In the genomic region with DNA sequence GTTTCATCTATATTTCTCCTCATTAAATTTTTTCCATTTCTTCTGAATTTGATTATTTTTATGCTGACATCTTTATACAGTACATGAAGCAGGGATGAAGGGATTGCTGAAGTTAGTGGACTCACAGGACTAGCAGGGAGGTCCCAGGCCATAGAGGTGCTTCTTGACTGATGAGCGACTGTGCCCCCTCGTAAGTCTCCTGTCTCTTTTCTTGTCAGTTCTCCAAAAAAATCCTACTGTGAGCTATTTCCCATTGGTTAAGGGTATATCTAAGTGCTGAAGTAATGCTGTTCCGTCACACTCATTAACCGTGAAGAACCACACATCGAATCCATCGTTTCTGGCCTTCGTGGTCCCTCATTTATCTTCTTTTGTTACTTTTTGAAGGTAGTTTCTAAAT, we compare ENCODE assay signal across 30 cellular contexts. TPM values are rescaled to one million over a fixed set of nuclear protein-coding genes. Genes with fewer than 3 reads are reported as not detected.
"Had no signal": no experiment of that assay in that cellular context is flagged by ENCODE, and none has a peak within 500 bp of the region (broad histone marks: within the 10 kb centered on the region; RNA-seq: fewer than 3 reads in every experiment).

No MANE protein-coding gene starts in this region.

- H3K27me3 ChIP-seq: sigmoid colon, testis had no signal

- H3K4me1 ChIP-seq: esophagus squamous epithelium, heart right ventricle, left lung, psoas muscle, sigmoid colon, stomach, testis had no signal

- H3K27ac Mint-ChIP-seq: naive thymus-derived CD8-positive, alpha-beta T cell; nephron progenitor cell; stimulated activated effector memory CD8-positive, alpha-beta T cell treated with anti-CD3 and anti-CD28 coated beads, Interleukin-12 subunit alpha, Interleukin-12 subunit beta, amount 100 ng/mL, for 72 hours; type B pancreatic cell had no signal

- ATAC-seq: heart right ventricle; left cardiac atrium; left lung; naive thymus-derived CD8-positive, alpha-beta T cell; psoas muscle; right cardiac atrium; stimulated activated effector memory CD8-positive, alpha-beta T cell treated with anti-CD3 and anti-CD28 coated beads, Interleukin-12 subunit alpha, Interleukin-12 subunit beta, amount 100 ng/mL, for 72 hours had no signal

- H3K4me1 Mint-ChIP-seq: naive thymus-derived CD8-positive, alpha-beta T cell; stimulated activated effector memory CD8-positive, alpha-beta T cell treated with anti-CD3 and anti-CD28 coated beads, Interleukin-12 subunit alpha, Interleukin-12 subunit beta, amount 100 ng/mL, for 72 hours had no signal

- H3K4me3 ChIP-seq: coronary artery, esophagus squamous epithelium, heart right ventricle, left lung, psoas muscle, sigmoid colon, stomach, testis, tibial artery had no signal

- H3K27ac ChIP-seq: coronary artery, esophagus squamous epithelium, heart right ventricle, left lung, psoas muscle, sigmoid colon, stomach, testis, tibial artery had no signal

- H3K9me3 Mint-ChIP-seq: naive thymus-derived CD8-positive, alpha-beta T cell; nephron progenitor cell; stimulated activated effector memory CD8-positive, alpha-beta T cell treated with anti-CD3 and anti-CD28 coated beads, Interleukin-12 subunit alpha, Interleukin-12 subunit beta, amount 100 ng/mL, for 72 hours; type B pancreatic cell had no signal

- H3K36me3 ChIP-seq: esophagus squamous epithelium, heart right ventricle, left lung, sigmoid colon, stomach, tibial artery had no signal

- DNase-seq: dermis blood vessel endothelial cell; effector memory CD4-positive, alpha-beta T cell; esophagus squamous epithelium; foreskin melanocyte; glutamatergic neuron; heart right ventricle; hippocampal formation; left cardiac atrium; left lung; naive thymus-derived CD8-positive, alpha-beta T cell; nephron progenitor cell; nucleus accumbens; psoas muscle; right cardiac atrium; sigmoid colon; stimulated activated CD4-positive, alpha-beta T cell treated with anti-CD3 and anti-CD28 coated beads, Interleukin-2, amount 100 ng/mL, for 24 hours; stimulated activated CD4-positive, alpha-beta T cell treated with anti-CD3 and anti-CD28 coated beads, Interleukin-4, amount 100 ng/mL, for 24 hours; stimulated activated naive CD4-positive, alpha-beta T cell treated with Interleukin-2 at 50 U/mL for 16 hours; stomach; testis; tibial artery had no signal

- H3K4me3 Mint-ChIP-seq: naive thymus-derived CD8-positive, alpha-beta T cell; nephron progenitor cell; stimulated activated effector memory CD8-positive, alpha-beta T cell treated with anti-CD3 and anti-CD28 coated beads, Interleukin-12 subunit alpha, Interleukin-12 subunit beta, amount 100 ng/mL, for 72 hours; type B pancreatic cell had no signal

- H3K9me3 ChIP-seq: esophagus squamous epithelium, heart right ventricle, left lung, psoas muscle, sigmoid colon, stomach, testis, tibial artery had no signal

- FAIRE-seq: endothelial cell of umbilical vein, islet of Langerhans had no signal

- H3K36me3 Mint-ChIP-seq: naive thymus-derived CD8-positive, alpha-beta T cell; stimulated activated effector memory CD8-positive, alpha-beta T cell treated with anti-CD3 and anti-CD28 coated beads, Interleukin-12 subunit alpha, Interleukin-12 subunit beta, amount 100 ng/mL, for 72 hours; type B pancreatic cell had no signal

RNA-seq across cellular contexts. Expression of a gene that starts 27.7 kb away (rescaled TPM):
- total RNA-seq: dermis blood vessel endothelial cell; endothelial cell of umbilical vein; epithelial cell of proximal tubule; left cardiac atrium; lung microvascular endothelial cell; myocyte; naive thymus-derived CD8-positive, alpha-beta T cell; right cardiac atrium; skeletal muscle tissue had no signal
- polyA plus RNA-seq: endothelial cell of umbilical vein; naive thymus-derived CD8-positive, alpha-beta T cell had no signal
